ENCODE assay signal across 7 cellular contexts in genomic region chr20:347317-347639, GRCh38. TPM values are rescaled to one million over a fixed set of nuclear protein-coding genes. Genes with fewer than 3 reads are reported as not detected.
A peak's percentile ranks its signal among the peaks of the same experiment; 100 is the strongest.
DNase-seq lines count a peak whose midpoint lies in the region; ATAC-seq, FAIRE-seq and TF ChIP-seq lines count a peak whose summit lies in the region.

No MANE protein-coding gene starts in this region.

- H3K27ac ChIP-seq in epithelial cell of prostate (peak overlapping the region; percentile 70), prostate gland (peak overlapping the region; percentile 94 to 97)

- ATAC-seq in GM21529 (IDR thresholded peaks at IDR 0.05; ENCODE audit: unreplicated experiment): peak; percentile 7

- H3K9me3 ChIP-seq in NT2/D1 (ENCODE audit: insufficient read depth, low read length) (no peaks in the 10 kb centered on the region), prostate gland (no peaks in the 10 kb centered on the region)

- H3K36me3 ChIP-seq in NT2/D1 (ENCODE audit: insufficient read depth, insufficient read length, low read length) (peaks cover 35% of the 10 kb centered on the region), prostate gland (no peaks in the 10 kb centered on the region)

- no peak for TF ChIP-seq POLR2A in prostate gland (IDR thresholded peaks at IDR 0.05)

- H3K4me3 ChIP-seq in NT2/D1 (ENCODE audit: insufficient read length, low read depth) (peak overlapping the region; percentile 70), prostate gland (peak overlapping the region; percentile 57 to 62)

- WGBS in prostate gland: 0% methylated on average over 19 of the region's 19 CpGs

- H3K27me3 ChIP-seq in NT2/D1 (ENCODE audit: insufficient read depth, insufficient read length) (no peaks in the 10 kb centered on the region), prostate gland (replicated peaks; ENCODE audit: insufficient read depth) (no peaks in the 10 kb centered on the region)

- TF ChIP-seq CTCF in prostate gland (IDR thresholded peaks at IDR 0.05): no peak

- H3K4me1 ChIP-seq in NT2/D1 (ENCODE audit: insufficient read depth, insufficient read length) (peaks cover 6% of the 10 kb centered on the region), prostate gland (replicated peaks) (peaks cover 9% of the 10 kb centered on the region)

- DNase-seq in NT2/D1 (ENCODE audit: low read depth, low spot score) (no peak), epithelial cell of prostate (ENCODE audit: low read depth, low spot score) (no peak), prostate gland (ENCODE audit: low spot score) (no peak), iPS-NIHi7 (ENCODE audit: extremely low spot score) (no peak), frontal cortex (ENCODE audit: low spot score in 2 of 2) (no peak), SHP77 treated with DMSO at 0.1 percent for 48 hours (lab: John Stamatoyannopoulos, UW) (no peak)

- FAIRE-seq in frontal cortex (lab: Jason Lieb, UNC): no peak

- H3K9ac ChIP-seq in NT2/D1 (ENCODE audit: insufficient read length, low read depth): peak overlapping the region; percentile 87

- intact Hi-C loops in prostate gland (cut with DNase I): no loop called here

RNA-seq across cellular contexts. Expression of gene NRSN2, which starts 0.4 kb away (rescaled TPM):
- total RNA-seq in prostate gland (10 to 100 TPM; 26.3 to 48.3 TPM), frontal cortex (26.1 TPM)

RNA-seq across cellular contexts. Expression of gene SOX12, which starts 21.9 kb away (rescaled TPM):
- total RNA-seq in prostate gland (10 to 100 TPM; 10.7 to 21.0 TPM), frontal cortex (7.7 TPM)

RNA-seq across cellular contexts. Expression of gene TRIB3, which starts 33.3 kb away (rescaled TPM):
- total RNA-seq in prostate gland (10 to 100 TPM; 11.8 to 22.7 TPM), frontal cortex (12.6 TPM)

RNA-seq across cellular contexts. Expression of gene ZCCHC3, which starts 49.9 kb away (rescaled TPM):
- 10 to 100 TPM; 16.3 to 27.0 TPM for total RNA-seq in prostate gland
- total RNA-seq in frontal cortex: 26.9 TPM

RNA-seq across cellular contexts. Expression of gene C20orf96, which starts 56.7 kb away (rescaled TPM):
- total RNA-seq in prostate gland (10 to 100 TPM in 1 of 2 donors, 1 to 10 TPM in 1; 4.7 to 16.1 TPM), frontal cortex (7.3 TPM)
